In genomic region chr22:46062232-46062615, GRCh38 we compare ENCODE assay signal across 12 cellular contexts.
A peak's percentile ranks its signal among the peaks of the same experiment; 100 is the strongest.
DNase-seq lines count a peak whose midpoint lies in the region; ATAC-seq and TF ChIP-seq lines count a peak whose summit lies in the region.
"Had no signal": no experiment of that assay in that cellular context is flagged by ENCODE, and none has a peak within 500 bp of the region (broad histone marks: within the 10 kb centered on the region; RNA-seq: fewer than 3 reads in every experiment).

No MANE protein-coding gene starts in this region.

- 50 to 76% methylated on average over 7 to 13 of the region's 13 CpGs for WGBS in gastroesophageal sphincter (ENCODE audit: low coverage in 1 of 2), 2 donors
- WGBS in neuronal stem cell (ENCODE audit: extremely low coverage in 2 of 2, insufficient read length in 2 of 2, insufficient replicate concordance in 1 of 2), 2 donors, result no CpG with 5 or more reads among the region's 13 CpGs

- H4K8ac ChIP-seq in neuronal stem cell (ENCODE audit: low read depth, low read length), result no peak overlapping the region

- peaks cover 0 to 7% of the 10 kb centered on the region in 2 donors for H3K36me3 ChIP-seq in gastroesophageal sphincter
- H3K36me3 ChIP-seq in skeletal muscle tissue (ENCODE audit: control insufficient read depth in 3 of 3, insufficient read depth in 3 of 3, low read length in 3 of 3), result no peaks in the 10 kb centered on the region
- no peaks in the 10 kb centered on the region for H3K36me3 ChIP-seq in neuronal stem cell (replicated peaks in 1 of 2; ENCODE audit: control insufficient read depth in 2 of 2, insufficient read depth in 2 of 2, low read length in 2 of 2)

- DNase-seq in GM04504 (ENCODE audit: low read depth) (peak; percentile 24), T-helper 17 cell (no peak), neuronal stem cell (ENCODE audit: low spot score) (no peak), ACHN (no peak)
- DNase-seq in stimulated activated CD4-positive, alpha-beta T cell treated with anti-CD3 and anti-CD28 coated beads, Interleukin-2, amount 100 ng/mL, for 24 hours, result no peak
- DNase-seq: activated CD4-positive, alpha-beta T cell treated with anti-CD3 and anti-CD28 coated beads for 48 hours; CD4-positive, CD25-positive, alpha-beta regulatory T cell; GOT3; NCI-H1436 had no signal

- no peak overlapping the region for H3K4ac ChIP-seq in neuronal stem cell (ENCODE audit: low read length)

- H3K27ac Mint-ChIP-seq in T-helper 17 cell, result peak overlapping the region; percentile 84
- H3K27ac Mint-ChIP-seq: CD4-positive, CD25-positive, alpha-beta regulatory T cell had no signal

- TF ChIP-seq EP300 in gastroesophageal sphincter (IDR thresholded peaks at IDR 0.05), result no peak

- no peak overlapping the region for H4K91ac ChIP-seq in neuronal stem cell (ENCODE audit: low read depth, low read length, poor library complexity)

- no peak overlapping the region for H3K4me3 Mint-ChIP-seq in T-helper 17 cell

- no peaks in the 10 kb centered on the region for H3K9me3 ChIP-seq in T-helper 17 cell (ENCODE audit: control insufficient read depth, low read length, poor library complexity, severe bottlenecking)
- H3K9me3 ChIP-seq in gastroesophageal sphincter, result no peaks in the 10 kb centered on the region
- H3K9me3 ChIP-seq in skeletal muscle tissue (ENCODE audit: control insufficient read depth in 3 of 3, low read length in 3 of 3), result no peaks in the 10 kb centered on the region
- H3K9me3 ChIP-seq in neuronal stem cell (replicated peaks in 1 of 2; ENCODE audit: control insufficient read depth in 2 of 2, insufficient read depth in 1 of 2, low read depth in 1 of 2, low read length in 2 of 2), result no peaks in the 10 kb centered on the region

- no peak overlapping the region for H3K14ac ChIP-seq in neuronal stem cell (ENCODE audit: low read length)

- no peak for TF ChIP-seq POLR2A in gastroesophageal sphincter (IDR thresholded peaks at IDR 0.05)

- no peak overlapping the region for H3K4me2 ChIP-seq in neuronal stem cell (ENCODE audit: insufficient read depth, low read length, poor library complexity, severe bottlenecking)

- in situ Hi-C loops in ACHN (cut with HindIII; ENCODE audit: low pct_ligation_motif_present, low pct_unique_long_range_greater_than_20kb, low sequenced_read_pairs), result no loop called here

- no peak for TF ChIP-seq CTCF in gastroesophageal sphincter (IDR thresholded peaks at IDR 0.05)

- peaks cover 7 to 100% (median 70%) of the 10 kb centered on the region in 3 donors for H3K4me1 ChIP-seq in gastroesophageal sphincter
- H3K4me1 ChIP-seq in skeletal muscle tissue (ENCODE audit: control insufficient read depth in 3 of 3, insufficient read depth in 3 of 3, low read length in 3 of 3), result peaks cover 60 to 84% (median 64%) of the 10 kb centered on the region in 3 donors
- H3K4me1 ChIP-seq in neuronal stem cell (ENCODE audit: control insufficient read depth in 2 of 2, insufficient read depth in 1 of 2, low read depth in 1 of 2, low read length in 2 of 2), result peaks cover 0 to 3% of the 10 kb centered on the region in 2 donors

- no peak overlapping the region for H2BK15ac ChIP-seq in neuronal stem cell (ENCODE audit: low read length)

- H3K4me3 ChIP-seq in gastroesophageal sphincter, result no peak overlapping the region
- peak overlapping the region in 1 of 3 donors; percentile 0 for H3K4me3 ChIP-seq in skeletal muscle tissue (ENCODE audit: low read length in 3 of 3)
- no peak overlapping the region for H3K4me3 ChIP-seq in neuronal stem cell (ENCODE audit: low read length in 2 of 2)

- H3K27ac ChIP-seq in gastroesophageal sphincter (peak overlapping the region; percentile 98 to 100 (median 99)), skeletal muscle tissue (ENCODE audit: low read depth, low read length) (peak overlapping the region; percentile 98), neuronal stem cell (replicated peaks; ENCODE audit: low read length) (no peak overlapping the region)

- H3K9ac ChIP-seq in skeletal muscle tissue (ENCODE audit: low read depth in 1 of 3, low read length in 3 of 3) (peak overlapping the region in 1 of 3 donors; percentile 9), neuronal stem cell (ENCODE audit: low read depth, low read length, poor library complexity) (no peak overlapping the region)

- H3K27me3 Mint-ChIP-seq in T-helper 17 cell, result no peaks in the 10 kb centered on the region

- no peak overlapping the region for H2AFZ ChIP-seq in neuronal stem cell (ENCODE audit: low read length)

- H2BK120ac ChIP-seq in neuronal stem cell (ENCODE audit: low read depth, low read length), result no peak overlapping the region

- H2AK5ac ChIP-seq in neuronal stem cell (ENCODE audit: low read depth, low read length), result no peak overlapping the region

- H3K79me1 ChIP-seq in neuronal stem cell (ENCODE audit: low read depth, low read length), result no peaks in the 10 kb centered on the region

- H2BK12ac ChIP-seq in neuronal stem cell (ENCODE audit: low read length), result no peak overlapping the region

- H2BK5ac ChIP-seq in neuronal stem cell (ENCODE audit: low read length), result no peak overlapping the region

- peaks cover 2% of the 10 kb centered on the region for H3K36me3 Mint-ChIP-seq in T-helper 17 cell (ENCODE audit: low read depth)

- no peaks in the 10 kb centered on the region for H3K27me3 ChIP-seq in gastroesophageal sphincter
- no peaks in the 10 kb centered on the region for H3K27me3 ChIP-seq in skeletal muscle tissue (ENCODE audit: control insufficient read depth in 3 of 3, insufficient read depth in 3 of 3, low read length in 3 of 3)
- peaks cover 36 to 99% (median 78%) of the 10 kb centered on the region in 3 experiments for H3K27me3 ChIP-seq in neuronal stem cell (ENCODE audit: control insufficient read depth in 3 of 3, insufficient read depth in 3 of 3, low read depth in 1 of 3, low read length in 3 of 3)

- peaks cover 42% of the 10 kb centered on the region for H3K4me1 Mint-ChIP-seq in T-helper 17 cell

- ATAC-seq in T-helper 17 cell (no peak), gastroesophageal sphincter (no peak), HG02588 (IDR thresholded peaks at IDR 0.05; ENCODE audit: unreplicated experiment) (no peak)

- no peak overlapping the region for H3K23ac ChIP-seq in neuronal stem cell (ENCODE audit: low read depth, low read length, poor library complexity)

- H3K18ac ChIP-seq in neuronal stem cell (ENCODE audit: low read length), result no peak overlapping the region
